30 cellular contexts compared by ENCODE assay signal in the genomic region with DNA sequence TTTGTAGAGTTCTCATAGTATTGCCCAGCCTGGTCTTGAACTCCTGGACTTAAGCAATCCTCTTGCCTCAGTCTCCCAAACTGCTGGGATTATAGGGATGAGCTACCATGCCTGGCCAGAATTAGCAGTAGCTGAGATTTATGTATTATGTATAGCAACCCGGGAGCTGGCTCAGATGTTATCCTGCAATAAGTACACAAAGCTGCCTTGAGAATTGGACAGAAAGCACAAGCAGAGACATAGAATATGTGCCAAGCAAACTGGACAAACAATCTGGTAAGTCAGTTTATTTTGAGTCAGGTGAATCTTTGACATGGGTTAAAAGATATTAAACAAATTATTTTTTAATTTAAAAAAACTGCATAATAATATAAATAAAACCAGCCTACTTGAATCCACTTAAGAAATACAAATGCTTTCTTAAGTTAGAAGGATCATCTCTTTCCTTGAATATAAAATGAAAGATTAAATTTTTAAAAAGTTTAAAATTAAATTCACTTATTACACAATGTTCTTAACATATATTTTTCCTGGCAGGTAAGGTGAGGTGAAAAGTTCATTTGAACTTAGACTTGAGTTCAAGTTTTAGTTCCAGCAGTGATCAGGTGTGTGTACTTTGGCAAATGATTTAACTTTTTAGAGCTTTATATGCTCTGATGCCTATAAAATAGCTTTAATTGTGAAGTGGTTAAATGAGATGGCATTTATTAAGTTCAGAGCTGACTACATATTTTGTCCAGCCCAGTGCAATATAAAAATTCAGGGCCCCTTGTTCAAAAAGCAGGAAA.
"Had no signal": no experiment of that assay in that cellular context is flagged by ENCODE, and none has a peak within 500 bp of the region (broad histone marks: within the 10 kb centered on the region; RNA-seq: fewer than 3 reads in every experiment).

No MANE protein-coding gene starts in this region.

- ATAC-seq: heart right ventricle; left cardiac atrium; left ventricle myocardium superior; naive thymus-derived CD4-positive, alpha-beta T cell; stimulated activated effector memory CD8-positive, alpha-beta T cell treated with anti-CD3 and anti-CD28 coated beads, Interleukin-12 subunit alpha, Interleukin-12 subunit beta, amount 100 ng/mL, for 72 hours had no signal

- H3K4me1 Mint-ChIP-seq: memory B cell; mesothelial cell of epicardium; naive thymus-derived CD4-positive, alpha-beta T cell; nephron; neural progenitor cell; stimulated activated effector memory CD8-positive, alpha-beta T cell treated with anti-CD3 and anti-CD28 coated beads, Interleukin-12 subunit alpha, Interleukin-12 subunit beta, amount 100 ng/mL, for 72 hours had no signal

- DNase-seq: colonic mucosa; effector memory CD4-positive, alpha-beta T cell; esophagus squamous epithelium; foreskin melanocyte; glutamatergic neuron; heart right ventricle; hippocampal formation; left cardiac atrium; left ventricle myocardium superior; naive thymus-derived CD4-positive, alpha-beta T cell; sigmoid colon; stimulated activated CD4-positive, alpha-beta T cell treated with anti-CD3 and anti-CD28 coated beads, Interleukin-2, amount 100 ng/mL, for 24 hours; stimulated activated CD4-positive, alpha-beta T cell treated with anti-CD3 and anti-CD28 coated beads, Interleukin-4, amount 100 ng/mL, for 24 hours; stimulated activated naive CD4-positive, alpha-beta T cell treated with Interleukin-2 at 50 U/mL for 16 hours; substantia nigra; testis; tibial artery had no signal

- H3K36me3 ChIP-seq: colonic mucosa, esophagus squamous epithelium, heart right ventricle, neural progenitor cell, right atrium auricular region, sigmoid colon, tibial artery had no signal

- H3K27me3 ChIP-seq: colonic mucosa, esophagus squamous epithelium, heart right ventricle, neural progenitor cell, right atrium auricular region, sigmoid colon, testis, tibial artery had no signal

- H3K4me3 Mint-ChIP-seq: dendritic cell treated with granulocyte-macrophage colony-stimulating factor and Interleukin-4, amounts not matched to agents 40 ng/mL and 50 ng/mL, for 4 days; memory B cell; mesothelial cell of epicardium; naive thymus-derived CD4-positive, alpha-beta T cell; nephron; neural progenitor cell; stimulated activated effector memory CD8-positive, alpha-beta T cell treated with anti-CD3 and anti-CD28 coated beads, Interleukin-12 subunit alpha, Interleukin-12 subunit beta, amount 100 ng/mL, for 72 hours; type B pancreatic cell had no signal

- H3K4me1 ChIP-seq: colonic mucosa, neural progenitor cell, parathyroid adenoma, right atrium auricular region, sigmoid colon, testis, tibial artery had no signal

- H3K27ac ChIP-seq: colonic mucosa, heart right ventricle, neural progenitor cell, parathyroid adenoma, right atrium auricular region, sigmoid colon, testis, tibial artery had no signal

- H3K36me3 Mint-ChIP-seq: neural progenitor cell; stimulated activated effector memory CD8-positive, alpha-beta T cell treated with anti-CD3 and anti-CD28 coated beads, Interleukin-12 subunit alpha, Interleukin-12 subunit beta, amount 100 ng/mL, for 72 hours; type B pancreatic cell had no signal

- H3K9me3 ChIP-seq: colonic mucosa, testis had no signal

- H3K4me3 ChIP-seq: colonic mucosa, esophagus squamous epithelium, heart right ventricle, lung, neural progenitor cell, right atrium auricular region, sigmoid colon, testis, tibial artery had no signal

- FAIRE-seq: endothelial cell of umbilical vein, islet of Langerhans had no signal

- H3K27ac Mint-ChIP-seq: dendritic cell treated with granulocyte-macrophage colony-stimulating factor and Interleukin-4, amounts not matched to agents 40 ng/mL and 50 ng/mL, for 4 days; memory B cell; mesothelial cell of epicardium; naive thymus-derived CD4-positive, alpha-beta T cell; nephron; neural progenitor cell; progenitor cell of endocrine pancreas; stimulated activated effector memory CD8-positive, alpha-beta T cell treated with anti-CD3 and anti-CD28 coated beads, Interleukin-12 subunit alpha, Interleukin-12 subunit beta, amount 100 ng/mL, for 72 hours; type B pancreatic cell had no signal

- H3K27me3 Mint-ChIP-seq: dendritic cell treated with granulocyte-macrophage colony-stimulating factor and Interleukin-4, amounts not matched to agents 40 ng/mL and 50 ng/mL, for 4 days; type B pancreatic cell had no signal
